9 cellular contexts compared by ENCODE assay signal in genomic region chr1:226661271-226661670, GRCh38.
DNase-seq lines count a peak whose midpoint lies in the region; ATAC-seq, FAIRE-seq and TF ChIP-seq lines count a peak whose summit lies in the region.
"Had no signal": no experiment of that assay in that cellular context is flagged by ENCODE, and none has a peak within 500 bp of the region (broad histone marks: within the 10 kb centered on the region; RNA-seq: fewer than 3 reads in every experiment).

No MANE protein-coding gene starts in this region.

- H3K27me3 Mint-ChIP-seq in activated CD4-positive, alpha-beta T cell treated with anti-CD3 and anti-CD28 coated beads, Interleukin-2, amount 10 ng/mL, durations not matched to agents 24 days and 14 days: no peaks in the 10 kb centered on the region
- H3K27me3 Mint-ChIP-seq in activated naive CD8-positive, alpha-beta T cell: no peaks in the 10 kb centered on the region

- peak overlapping the region; percentile 50 for H3K4me3 Mint-ChIP-seq in activated CD4-positive, alpha-beta T cell treated with anti-CD3 and anti-CD28 coated beads, Interleukin-2, amount 10 ng/mL, durations not matched to agents 24 days and 14 days
- H3K4me3 Mint-ChIP-seq in activated naive CD8-positive, alpha-beta T cell: peak overlapping the region; percentile 64

- H3K27ac ChIP-seq in HepG2 (ENCODE audit: extremely low read length, insufficient read depth, low read length): no peak overlapping the region
- no peak overlapping the region for H3K27ac ChIP-seq in stomach smooth muscle (ENCODE audit: low read length)

- H3K4me1 ChIP-seq in HepG2 (ENCODE audit: insufficient read depth, low read length) (no peaks in the 10 kb centered on the region), stomach smooth muscle (ENCODE audit: control insufficient read depth, insufficient read depth, low read length) (peaks cover 100% of the 10 kb centered on the region)

- no peak overlapping the region for H3K4me3 ChIP-seq in HepG2 (replicated peaks in 1 of 3; ENCODE audit: insufficient read depth in 1 of 3, low read depth in 2 of 3, low read length in 3 of 3)
- H3K4me3 ChIP-seq in stomach smooth muscle (ENCODE audit: low read length in 2 of 2): peak overlapping the region in 1 of 2 donors; percentile 32

- no peak for FAIRE-seq in HepG2 (lab: Jason Lieb, UNC)

- H2AFZ ChIP-seq in HepG2 (ENCODE audit: low read length): no peak overlapping the region

- peak overlapping the region; percentile 81 for H3K27ac Mint-ChIP-seq in activated CD4-positive, alpha-beta T cell treated with anti-CD3 and anti-CD28 coated beads, Interleukin-2, amount 10 ng/mL, durations not matched to agents 24 days and 14 days
- H3K27ac Mint-ChIP-seq in activated naive CD8-positive, alpha-beta T cell: peak overlapping the region; percentile 97

- DNase-seq in activated CD4-positive, alpha-beta T cell treated with anti-CD3 and anti-CD28 coated beads, Interleukin-2, amount 10 ng/mL, durations not matched to agents 24 days and 14 days: no peak
- no peak for DNase-seq in activated CD4-positive, alpha-beta T cell treated with anti-CD3 and anti-CD28 coated beads for 48 hours
- DNase-seq in HepG2 (ENCODE audit: low spot score) (no peak), GM10266 (ENCODE audit: extremely low spot score) (no peak), NCI-H146 treated with DMSO at 0.1 percent for 48 hours (lab: John Stamatoyannopoulos, UW; ENCODE audit: unreplicated experiment) (no peak)
- DNase-seq: SHP77 treated with DMSO at 0.1 percent for 48 hours had no signal

- ATAC-seq in HepG2: no peak
- no peak for ATAC-seq in HG03439 (IDR thresholded peaks at IDR 0.05; ENCODE audit: unreplicated experiment)

- H3K4me1 Mint-ChIP-seq in activated CD4-positive, alpha-beta T cell treated with anti-CD3 and anti-CD28 coated beads, Interleukin-2, amount 10 ng/mL, durations not matched to agents 24 days and 14 days: peaks cover 83% of the 10 kb centered on the region
- H3K4me1 Mint-ChIP-seq in activated naive CD8-positive, alpha-beta T cell (ENCODE audit: low read depth): peaks cover 75% of the 10 kb centered on the region

- no peaks in the 10 kb centered on the region for H3K9me3 ChIP-seq in HepG2 (ENCODE audit: low read length)
- H3K9me3 ChIP-seq in stomach smooth muscle (ENCODE audit: control insufficient read depth in 2 of 2, low read length in 2 of 2): no peaks in the 10 kb centered on the region

- 33% methylated on average over 2 of the region's 2 CpGs for WGBS in HepG2 (ENCODE audit: low lambda C conversion rate)

- BruUV-seq in HepG2 (replicated peaks; lab: Mats Ljungman, UMichigan): no TSS peak

- no peaks in the 10 kb centered on the region for H4K20me1 ChIP-seq in HepG2 (ENCODE audit: insufficient read depth, low read length)

- intact Hi-C loops in activated CD4-positive, alpha-beta T cell treated with anti-CD3 and anti-CD28 coated beads, Interleukin-2, amount 10 ng/mL, durations not matched to agents 24 days and 14 days (cut with micrococcal nuclease): loop anchor here (5.0 kb wide), 1 partner anchor 254 kb away; the partner anchor contains the start of gene PARP1
- intact Hi-C loops in HepG2 (cut with micrococcal nuclease; ENCODE audit: unreplicated experiment): no loop called here

- TF ChIP-seq POLR2A in HepG2 (IDR thresholded peaks at IDR 0.05; ENCODE audit: insufficient read depth in 1 of 2, low read depth in 2 of 2, low read length in 2 of 2): no peak

- no peaks in the 10 kb centered on the region for H3K9me3 Mint-ChIP-seq in activated CD4-positive, alpha-beta T cell treated with anti-CD3 and anti-CD28 coated beads, Interleukin-2, amount 10 ng/mL, durations not matched to agents 24 days and 14 days
- H3K9me3 Mint-ChIP-seq in activated naive CD8-positive, alpha-beta T cell (ENCODE audit: low read depth): no peaks in the 10 kb centered on the region

- no peak overlapping the region for H3K4me2 ChIP-seq in HepG2 (ENCODE audit: low read depth, low read length)

- H3K9ac ChIP-seq in HepG2 (ENCODE audit: insufficient read depth, low read depth, low read length) (no peak overlapping the region), stomach smooth muscle (ENCODE audit: low read length in 2 of 2) (peak overlapping the region; percentile 55 to 59)

- TF ChIP-seq CTCF in HepG2 (CRISPR knock-in tag; IDR thresholded peaks at IDR 0.05) (no peak), GM10266 (IDR thresholded peaks at IDR 0.05; ENCODE audit: control insufficient read depth, insufficient read depth, low read depth, missing control alignments) (no peak)

- peaks cover 12% of the 10 kb centered on the region for H3K36me3 Mint-ChIP-seq in activated CD4-positive, alpha-beta T cell treated with anti-CD3 and anti-CD28 coated beads, Interleukin-2, amount 10 ng/mL, durations not matched to agents 24 days and 14 days (ENCODE audit: low read depth)
- peaks cover 4% of the 10 kb centered on the region for H3K36me3 Mint-ChIP-seq in activated naive CD8-positive, alpha-beta T cell

- no peaks in the 10 kb centered on the region for H3K79me2 ChIP-seq in HepG2 (ENCODE audit: insufficient read depth, low read length)

- CTCF ChIA-PET in HepG2 (lab: Yijun Ruan, JAX; ENCODE audit: low intra/inter-chr PET ratio, low total read pairs): no interaction called here

- H3K27me3 ChIP-seq in HepG2 (ENCODE audit: control insufficient read depth in 1 of 2, insufficient read depth in 2 of 2, low read length in 2 of 2): peaks cover 6 to 85% of the 10 kb centered on the region in 2 experiments; a peak in 4 of 5 replicates
- H3K27me3 ChIP-seq in stomach smooth muscle (ENCODE audit: control insufficient read depth in 1 of 2, insufficient read depth in 2 of 2, low read length in 2 of 2): no peaks in the 10 kb centered on the region

- H3K36me3 ChIP-seq in HepG2 (replicated peaks in 1 of 2; ENCODE audit: control insufficient read depth in 1 of 2, insufficient read depth in 2 of 2, low read length in 2 of 2) (no peaks in the 10 kb centered on the region), stomach smooth muscle (ENCODE audit: control insufficient read depth in 2 of 2, insufficient read depth in 2 of 2, low read length in 2 of 2) (no peaks in the 10 kb centered on the region)

- in situ Hi-C loops in HepG2 (cut with HindIII; ENCODE audit: extremely low pct_ligation_motif_present, low pct_unique_long_range_greater_than_20kb): no loop called here

- TF ChIP-seq EP300 in HepG2 (IDR thresholded peaks at IDR 0.05; ENCODE audit: low read depth in 2 of 2, low read length in 2 of 2): no peak
- no peak for TF ChIP-seq EP300 in HepG2 (CRISPR knock-in tag; IDR thresholded peaks at IDR 0.05; ENCODE audit: borderline replicate concordance)

- TF ChIP-seq RAD21 in HepG2 (CRISPR knock-in tag; IDR thresholded peaks at IDR 0.05): no peak

- POLR2A ChIA-PET in HepG2 (lab: Yijun Ruan, JAX): no interaction called here

TF ChIP-seq in HepG2, 621 proteins besides CTCF, POLR2A, EP300 and RAD21:
- TF ChIP-seq ZBTB33 (CRISPR knock-in tag; IDR thresholded peaks at IDR 0.05): no peak
- TF ChIP-seq ZNF629 (CRISPR knock-in tag; conservative IDR thresholded peaks at IDR 0.05): peak; percentile 56
